21 cellular contexts compared by ENCODE assay signal in genomic region chr13:23600534-23600933, GRCh38. TPM values are rescaled to one million over a fixed set of nuclear protein-coding genes. Genes with fewer than 3 reads are reported as not detected.
DNase-seq lines count a peak whose midpoint lies in the region; ATAC-seq and TF ChIP-seq lines count a peak whose summit lies in the region.
"Had no signal": no experiment of that assay in that cellular context is flagged by ENCODE, and none has a peak within 500 bp of the region (broad histone marks: within the 10 kb centered on the region; RNA-seq: fewer than 3 reads in every experiment).

No MANE protein-coding gene starts in this region.

- H3K27me3 ChIP-seq in GM23338 (ENCODE audit: insufficient read depth) = no peaks in the 10 kb centered on the region
- H3K27me3 ChIP-seq in CD4-positive, alpha-beta memory T cell (ENCODE audit: insufficient read depth, low read length) = no peaks in the 10 kb centered on the region
- H3K27me3 ChIP-seq: MG63, SJCRH30 had no signal

- intact Hi-C loops in MCF 10A (cut with micrococcal nuclease) = no loop called here
- intact Hi-C loops in CD4-positive, alpha-beta memory T cell (cut with micrococcal nuclease) = no loop called here

- no peak overlapping the region for H2AFZ ChIP-seq in GM23338

- H3K4me1 Mint-ChIP-seq in GM23338 = peaks cover 25% of the 10 kb centered on the region
- peaks cover 31% of the 10 kb centered on the region for H3K4me1 Mint-ChIP-seq in WTC11
- peaks cover 9% of the 10 kb centered on the region for H3K4me1 Mint-ChIP-seq in glutamatergic neuron (ENCODE audit: low read depth, unreplicated experiment)
- H3K4me1 Mint-ChIP-seq in MCF 10A (ENCODE audit: insufficient read depth, unreplicated experiment) = no peaks in the 10 kb centered on the region
- H3K4me1 Mint-ChIP-seq in CD4-positive, alpha-beta memory T cell = no peaks in the 10 kb centered on the region

- H3K4me3 Mint-ChIP-seq in GM23338 = no peak overlapping the region
- no peak overlapping the region for H3K4me3 Mint-ChIP-seq in WTC11
- H3K4me3 Mint-ChIP-seq in glutamatergic neuron (ENCODE audit: unreplicated experiment) = no peak overlapping the region
- H3K4me3 Mint-ChIP-seq in MCF 10A (ENCODE audit: unreplicated experiment) = no peak overlapping the region
- H3K4me3 Mint-ChIP-seq in CD4-positive, alpha-beta memory T cell = no peak overlapping the region
- H3K4me3 Mint-ChIP-seq: CD4-positive, alpha-beta T cell had no signal

- no peak for TF ChIP-seq CTCF in GM23338 (conservative IDR thresholded peaks at IDR 0.05; ENCODE audit: low read depth in 2 of 2)
- TF ChIP-seq CTCF in WTC11 (IDR thresholded peaks at IDR 0.05) = no peak
- TF ChIP-seq CTCF in glutamatergic neuron (IDR thresholded peaks at IDR 0.05; ENCODE audit: partially characterized antibody, unreplicated experiment) = no peak
- no peak for TF ChIP-seq CTCF in MCF 10A (IDR thresholded peaks at IDR 0.05; ENCODE audit: unreplicated experiment)

- peaks cover 36% of the 10 kb centered on the region for H3K9me3 Mint-ChIP-seq in GM23338
- H3K9me3 Mint-ChIP-seq in WTC11 = peaks cover 32% of the 10 kb centered on the region
- peaks cover 12% of the 10 kb centered on the region for H3K9me3 Mint-ChIP-seq in glutamatergic neuron (ENCODE audit: unreplicated experiment)
- H3K9me3 Mint-ChIP-seq in MCF 10A (ENCODE audit: unreplicated experiment) = no peaks in the 10 kb centered on the region
- H3K9me3 Mint-ChIP-seq in CD4-positive, alpha-beta memory T cell = peaks cover 0 to 8% (median 4%) of the 10 kb centered on the region in 8 donors

- BruUV-seq in MCF 10A (replicated peaks; lab: Mats Ljungman, UMichigan) = no TSS peak

- H3K27me3 Mint-ChIP-seq in GM23338 (ENCODE audit: insufficient read depth, low read depth, poor library complexity) (no peaks in the 10 kb centered on the region), WTC11 (ENCODE audit: low read depth) (peaks cover 19% of the 10 kb centered on the region), glutamatergic neuron (ENCODE audit: unreplicated experiment) (peaks cover 5% of the 10 kb centered on the region), MCF 10A (ENCODE audit: insufficient read depth, unreplicated experiment) (peaks cover 95% of the 10 kb centered on the region)
- peaks cover 15 to 23% of the 10 kb centered on the region in 2 donors for H3K27me3 Mint-ChIP-seq in CD4-positive, alpha-beta memory T cell

- peak overlapping the region; percentile 71; the same call in 1 of the 2 replicates for H3K27ac Mint-ChIP-seq in GM23338
- H3K27ac Mint-ChIP-seq in WTC11 = peak overlapping the region; percentile 47
- peak overlapping the region; percentile 20 for H3K27ac Mint-ChIP-seq in glutamatergic neuron (ENCODE audit: unreplicated experiment)
- no peak overlapping the region for H3K27ac Mint-ChIP-seq in MCF 10A (ENCODE audit: low read depth, unreplicated experiment)
- no peak overlapping the region for H3K27ac Mint-ChIP-seq in CD4-positive, alpha-beta memory T cell
- H3K27ac Mint-ChIP-seq: CD4-positive, alpha-beta T cell had no signal

- CTCF ChIA-PET in WTC11 (lab: Charles Lee) = interaction anchor here (1.1 kb wide), 1 partner anchor 225 kb away, joined by 3 read pairs; no protein-coding TSS in a partner anchor
- CTCF ChIA-PET in MCF 10A (lab: Yijun Ruan, JAX) = no interaction called here
- CTCF ChIA-PET in CD4-positive, alpha-beta memory T cell (lab: Charles Lee; ENCODE audit: partially characterized antibody) = no interaction called here

- H3F3A ChIP-seq in GM23338 (replicated peaks; ENCODE audit: low read depth) = no peaks in the 10 kb centered on the region

- H3K9me2 ChIP-seq in GM23338 (ENCODE audit: insufficient read depth) = no peaks in the 10 kb centered on the region

- no peak overlapping the region for H3K27ac ChIP-seq in GM23338 (ENCODE audit: low read depth)
- H3K27ac ChIP-seq in mesodermal cell (ENCODE audit: low read depth, low read length, severe bottlenecking) = peak overlapping the region; percentile 3
- H3K27ac ChIP-seq in CD4-positive, alpha-beta memory T cell (ENCODE audit: low read depth, low read length) = no peak overlapping the region
- H3K27ac ChIP-seq: A549, SJCRH30 had no signal

- no peaks in the 10 kb centered on the region for H4K20me1 ChIP-seq in GM23338 (replicated peaks; ENCODE audit: insufficient read depth)

- H3K79me2 ChIP-seq in GM23338 (replicated peaks; ENCODE audit: insufficient read depth) = no peaks in the 10 kb centered on the region

- POLR2A ChIA-PET in WTC11 (lab: Charles Lee) (no interaction called here), MCF 10A (lab: Yijun Ruan, JAX) (no interaction called here)
- POLR2A ChIA-PET in CD4-positive, alpha-beta memory T cell (lab: Charles Lee; ENCODE audit: partially characterized antibody) = no interaction called here

- no peak overlapping the region for H3K4me3 ChIP-seq in GM23338
- H3K4me3 ChIP-seq in mesodermal cell (ENCODE audit: extremely low read depth, insufficient read depth, low read length, poor library complexity, severe bottlenecking) = no peak overlapping the region
- H3K4me3 ChIP-seq in CD4-positive, alpha-beta memory T cell (ENCODE audit: low read length in 2 of 2) = no peak overlapping the region
- H3K4me3 ChIP-seq: A549, GM12878, MG63, SJCRH30 had no signal

- no peaks in the 10 kb centered on the region for H3K36me3 ChIP-seq in GM23338 (ENCODE audit: insufficient read depth)
- peaks cover 13% of the 10 kb centered on the region for H3K36me3 ChIP-seq in mesodermal cell (ENCODE audit: control insufficient read depth, insufficient read depth, low read length)
- no peaks in the 10 kb centered on the region for H3K36me3 ChIP-seq in CD4-positive, alpha-beta memory T cell (ENCODE audit: insufficient read depth, low read length)
- H3K36me3 ChIP-seq: MG63, SJCRH30 had no signal

- no peak overlapping the region for H3K4me2 ChIP-seq in GM23338
- H3K4me2 ChIP-seq: A549 had no signal

- H3K36me3 Mint-ChIP-seq in GM23338 (ENCODE audit: low read depth) (peaks cover 46% of the 10 kb centered on the region), WTC11 (peaks cover 18% of the 10 kb centered on the region), glutamatergic neuron (ENCODE audit: unreplicated experiment) (peaks cover 34% of the 10 kb centered on the region), MCF 10A (ENCODE audit: insufficient read depth, unreplicated experiment) (no peaks in the 10 kb centered on the region)
- no peaks in the 10 kb centered on the region for H3K36me3 Mint-ChIP-seq in CD4-positive, alpha-beta memory T cell

- H3K9me3 ChIP-seq in mesodermal cell (ENCODE audit: control insufficient read depth, low read length) = peaks cover 4% of the 10 kb centered on the region
- no peaks in the 10 kb centered on the region for H3K9me3 ChIP-seq in CD4-positive, alpha-beta memory T cell (ENCODE audit: control insufficient read depth in 1 of 2, low read length in 2 of 2)
- H3K9me3 ChIP-seq: A549, MG63, SJCRH30 had no signal

- ATAC-seq in GM23338 (peak; percentile 57), WTC11 (peak; percentile 35; the same call in 1 of the 2 replicates)
- ATAC-seq: A549, GM12878, HCT116, Panc1 had no signal

- DNase-seq in GM23338 (ENCODE audit: low spot score) (no peak), WTC11 (ENCODE audit: low spot score) (no peak), glutamatergic neuron (no peak), MCF 10A (ENCODE audit: unreplicated experiment) (no peak), NCI-H1092 (lab: John Stamatoyannopoulos, UW) (no peak)
- no peak for DNase-seq in CD4-positive, alpha-beta memory T cell
- no peak for DNase-seq in stimulated activated CD4-positive, alpha-beta T cell treated with anti-CD3 and anti-CD28 coated beads, Interleukin-1b, Interleukin-23, amount 100 ng/mL, for 48 hours
- DNase-seq: CD4-positive, alpha-beta T cell; DMS53; EL; IMR-90; Karpas-422; MG63; NCI-H1105; NCI-H1694 treated with DMSO at 0.1 percent for 48 hours; SJCRH30 had no signal

- H3K4me1 ChIP-seq in GM23338 (ENCODE audit: insufficient read depth) = 0 out of 2 replicates have a peak, but pooled peaks cover 8% of the 10 kb centered on the region
- peaks cover 10% of the 10 kb centered on the region for H3K4me1 ChIP-seq in mesodermal cell (ENCODE audit: control insufficient read depth, insufficient read depth, low read length, poor library complexity, severe bottlenecking)
- H3K4me1 ChIP-seq in CD4-positive, alpha-beta memory T cell (ENCODE audit: insufficient read depth, low read length) = no peaks in the 10 kb centered on the region
- H3K4me1 ChIP-seq: A549, SJCRH30 had no signal

TF ChIP-seq in WTC11, 78 proteins besides CTCF, POLR2A, EP300 and RAD21 (continues in another document):
- TF ChIP-seq ETV6 (CRISPR knock-in tag; IDR thresholded peaks at IDR 0.05) = no peak

RNA-seq across cellular contexts. Expression of gene TNFRSF19, which starts 30.3 kb away (rescaled TPM):
- 0.35 and 0.93 TPM in 2 replicates for total RNA-seq in GM23338 (2014; rRNA removed; shearing (Covaris generic))
- 0.21 and 0.24 TPM in 2 replicates for polyA plus RNA-seq in GM23338 (2016; fragmentation: Nextera tagmentation; extraction: Ambion mirVana)
- total RNA-seq in WTC11 (2021) (0.20 to 0.27 TPM (median 0.23 TPM) in 3 replicates), glutamatergic neuron (ENCODE audit: unreplicated experiment) (188 TPM), MCF 10A (2022) (not detected in 2 replicates)
- polyA plus RNA-seq in mesodermal cell (2013, experiment 1 of 2) = 44.9 TPM
- 37.7 TPM for polyA plus RNA-seq in mesodermal cell (2013, experiment 2 of 2)
- total RNA-seq in CD4-positive, alpha-beta memory T cell = not detected
- polyA plus RNA-seq in CD4-positive, alpha-beta memory T cell = under 1 TPM in 1 of 2 donors, not detected in 1; 0.27 TPM
- total RNA-seq: CD4-positive, alpha-beta T cell had no signal

Comparison
In these comparisons a context has a peak if more than half of its experiments do, and no peak if none do; other contexts are left out.
1. H3K27ac Mint-ChIP-seq: peak in GM23338 (single experiment), WTC11 (single experiment) and glutamatergic neuron (single experiment); none in MCF 10A (single experiment) and CD4-positive, alpha-beta memory T cell (0 of 7).
2. RNA of gene TNFRSF19, which starts 30.3 kb away (total RNA-seq): 188 TPM in glutamatergic neuron (single experiment); 0.35 to 0.93 TPM in GM23338, 0.20 to 0.27 TPM in WTC11, not detected in CD4-positive, alpha-beta memory T cell and not detected in MCF 10A; every median in the first group is over 10 times any median in the second.